7 cellular contexts compared by ENCODE assay signal in genomic region chr1:145858238-145858936, GRCh38. TPM values are rescaled to one million over a fixed set of nuclear protein-coding genes. Genes with fewer than 3 reads are reported as not detected.
DNase-seq lines count a peak whose midpoint lies in the region; TF ChIP-seq lines count a peak whose summit lies in the region.

No MANE protein-coding gene starts in this region.

- peaks cover 20% of the 10 kb centered on the region for H3K79me2 ChIP-seq in SK-N-SH (ENCODE audit: insufficient read depth)

- H4K20me1 ChIP-seq in SK-N-SH (ENCODE audit: insufficient read depth), result no peaks in the 10 kb centered on the region; the same call in 1 of the 2 replicates

- H3K9me3 ChIP-seq in SK-N-SH (no peaks in the 10 kb centered on the region), skeletal muscle satellite cell (replicated peaks; ENCODE audit: low read length) (no peaks in the 10 kb centered on the region)

- H3K9me2 ChIP-seq in SK-N-SH, result no peaks in the 10 kb centered on the region

- 2% methylated on average over 39 of the region's 41 CpGs for WGBS in SK-N-SH (ENCODE audit: low lambda C conversion rate)

- TF ChIP-seq EP300 in SK-N-SH (IDR thresholded peaks at IDR 0.05; ENCODE audit: borderline replicate concordance in 1 of 2, low read depth in 1 of 2, low read length in 1 of 2), result no peak

- H3K27ac ChIP-seq in SK-N-SH (ENCODE audit: low read depth in 2 of 2, low read length in 1 of 2), result peak overlapping the region; percentile 83 to 95; a peak in 3 of 4 replicates

- H3K9ac ChIP-seq in SK-N-SH (peak overlapping the region; percentile 77; the same call in 1 of the 2 replicates), skeletal muscle satellite cell (ENCODE audit: low read depth, low read length) (peak overlapping the region; percentile 86)

- peak; percentile 85 for DNase-seq in GM13977 (ENCODE audit: low spot score)
- peak; percentile 35 for DNase-seq in HK-2 (ENCODE audit: unreplicated experiment)
- peak; percentile 83 for DNase-seq in SK-N-SH
- peak in 30 of 58 donors; percentile 8 to 61 (median 42) for DNase-seq in anterior cingulate cortex (lab: John Stamatoyannopoulos, UW)
- DNase-seq in globus pallidus (ENCODE audit: low spot score), result no peak

- H3F3A ChIP-seq in SK-N-SH (replicated peaks; ENCODE audit: insufficient read depth), result no peaks in the 10 kb centered on the region

- H3K4me3 ChIP-seq in SK-N-SH (ENCODE audit: low read depth in 2 of 2, low read length in 1 of 2) (peak overlapping the region; percentile 66 to 83), iPS-11a (ENCODE audit: low read depth, low read length) (peak overlapping the region; percentile 89), skeletal muscle satellite cell (ENCODE audit: low read length) (peak overlapping the region; percentile 94)

- CTCF ChIA-PET in SK-N-SH (lab: Yijun Ruan, JAX), result interaction anchor here (1.3 to 9.4 kb wide), 7 partner anchors 9 to 119 kb away, joined by 3 to 162 read pairs (median 6); partner anchors contain the start of genes LIX1L and NUDT17

- H3K4me1 ChIP-seq in SK-N-SH (ENCODE audit: control insufficient read depth in 1 of 2, insufficient read depth in 2 of 2, low read depth in 1 of 2, low read length in 1 of 2), result peaks cover 8 to 9% of the 10 kb centered on the region in 2 experiments; a peak in 3 of 4 replicates
- peaks cover 16% of the 10 kb centered on the region for H3K4me1 ChIP-seq in skeletal muscle satellite cell (ENCODE audit: control insufficient read depth, insufficient read depth, low read length)

- H3K4me2 ChIP-seq in SK-N-SH (peak overlapping the region; percentile 76), skeletal muscle satellite cell (ENCODE audit: low read length) (peak overlapping the region; percentile 92)

- no peak for TF ChIP-seq CTCF in GM13977 (IDR thresholded peaks at IDR 0.05; ENCODE audit: extremely low read depth, insufficient read depth, missing control alignments)
- TF ChIP-seq CTCF in SK-N-SH (IDR thresholded peaks at IDR 0.05), result no peak

- H3K27me3 ChIP-seq in SK-N-SH (ENCODE audit: insufficient read depth), result no peaks in the 10 kb centered on the region
- H3K27me3 ChIP-seq in skeletal muscle satellite cell (ENCODE audit: control insufficient read depth, insufficient read depth, low read length), result no peaks in the 10 kb centered on the region

- peaks cover 27 to 29% of the 10 kb centered on the region in 2 experiments for H3K36me3 ChIP-seq in SK-N-SH (replicated peaks in 1 of 2; ENCODE audit: control insufficient read depth in 1 of 2, insufficient read depth in 2 of 2, low read length in 1 of 2)
- H3K36me3 ChIP-seq in skeletal muscle satellite cell (ENCODE audit: insufficient read depth, low read length), result peaks cover 44% of the 10 kb centered on the region

- POLR2A ChIA-PET in SK-N-SH (lab: Yijun Ruan, JAX), result interaction anchor here (0.9 to 4.6 kb wide), 13 partner anchors 8 to 177 kb away, joined by 3 to 66 read pairs (median 4); partner anchors contain the start of genes ANKRD34A, ANKRD35, LIX1L and NUDT17

- no peak for TF ChIP-seq RAD21 in SK-N-SH (IDR thresholded peaks at IDR 0.05; ENCODE audit: low read length)

- in situ Hi-C loops in GM13977 (cut with MboI; ENCODE audit: low pct_unique_long_range_greater_than_20kb, low sequenced_read_pairs, unreplicated experiment), result no loop called here

- H2AFZ ChIP-seq in SK-N-SH (ENCODE audit: low read depth), result 0 out of 2 replicates have a peak overlapping the region, but pooled peaks have one; percentile 47

TF ChIP-seq in SK-N-SH, 30 proteins besides CTCF, POLR2A, EP300 and RAD21:
- TF ChIP-seq CHD2 (IDR thresholded peaks at IDR 0.05; ENCODE audit: low read length, partially characterized antibody) (peak; percentile 12), JUND (IDR thresholded peaks at IDR 0.05) (no peak)
- TF ChIP-seq, protein P1, sequence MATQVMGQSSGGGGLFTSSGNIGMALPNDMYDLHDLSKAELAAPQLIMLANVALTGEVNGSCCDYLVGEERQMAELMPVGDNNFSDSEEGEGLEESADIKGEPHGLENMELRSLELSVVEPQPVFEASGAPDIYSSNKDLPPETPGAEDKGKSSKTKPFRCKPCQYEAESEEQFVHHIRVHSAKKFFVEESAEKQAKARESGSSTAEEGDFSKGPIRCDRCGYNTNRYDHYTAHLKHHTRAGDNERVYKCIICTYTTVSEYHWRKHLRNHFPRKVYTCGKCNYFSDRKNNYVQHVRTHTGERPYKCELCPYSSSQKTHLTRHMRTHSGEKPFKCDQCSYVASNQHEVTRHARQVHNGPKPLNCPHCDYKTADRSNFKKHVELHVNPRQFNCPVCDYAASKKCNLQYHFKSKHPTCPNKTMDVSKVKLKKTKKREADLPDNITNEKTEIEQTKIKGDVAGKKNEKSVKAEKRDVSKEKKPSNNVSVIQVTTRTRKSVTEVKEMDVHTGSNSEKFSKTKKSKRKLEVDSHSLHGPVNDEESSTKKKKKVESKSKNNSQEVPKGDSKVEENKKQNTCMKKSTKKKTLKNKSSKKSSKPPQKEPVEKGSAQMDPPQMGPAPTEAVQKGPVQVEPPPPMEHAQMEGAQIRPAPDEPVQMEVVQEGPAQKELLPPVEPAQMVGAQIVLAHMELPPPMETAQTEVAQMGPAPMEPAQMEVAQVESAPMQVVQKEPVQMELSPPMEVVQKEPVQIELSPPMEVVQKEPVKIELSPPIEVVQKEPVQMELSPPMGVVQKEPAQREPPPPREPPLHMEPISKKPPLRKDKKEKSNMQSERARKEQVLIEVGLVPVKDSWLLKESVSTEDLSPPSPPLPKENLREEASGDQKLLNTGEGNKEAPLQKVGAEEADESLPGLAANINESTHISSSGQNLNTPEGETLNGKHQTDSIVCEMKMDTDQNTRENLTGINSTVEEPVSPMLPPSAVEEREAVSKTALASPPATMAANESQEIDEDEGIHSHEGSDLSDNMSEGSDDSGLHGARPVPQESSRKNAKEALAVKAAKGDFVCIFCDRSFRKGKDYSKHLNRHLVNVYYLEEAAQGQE (IDR thresholded peaks at IDR 0.05; ENCODE audit: low read depth, low read length), result 0 out of 2 replicates have a peak, but pooled peaks have one; percentile 2

RNA-seq across cellular contexts. Expression of gene PIAS3, which starts 0.5 kb away (rescaled TPM):
- polyA plus RNA-seq in SK-N-SH (2012; rRNA removed), result 35.5 and 39.1 TPM in 2 replicates
- 16.1 and 18.8 TPM in 2 replicates for polyA plus RNA-seq in SK-N-SH (2012; cell fraction: cytosol; rRNA removed)
- polyA plus RNA-seq in SK-N-SH (2012; cell fraction: nucleus; rRNA removed), result 157 and 192 TPM in 2 replicates
- total RNA-seq in skeletal muscle satellite cell (2012; rRNA removed), result 16.5 and 25.3 TPM in 2 replicates

RNA-seq across cellular contexts. Expression of gene NUDT17, which starts 13.0 kb away (rescaled TPM):
- polyA plus RNA-seq in SK-N-SH (2012; rRNA removed), result 7.8 and 8.1 TPM in 2 replicates
- polyA plus RNA-seq in SK-N-SH (2012; cell fraction: cytosol; rRNA removed), result 4.3 and 5.9 TPM in 2 replicates
- 20.7 and 25.9 TPM in 2 replicates for polyA plus RNA-seq in SK-N-SH (2012; cell fraction: nucleus; rRNA removed)
- total RNA-seq in skeletal muscle satellite cell (2012; rRNA removed), result 1.1 and 2.3 TPM in 2 replicates

RNA-seq across cellular contexts. Expression of gene ANKRD35, which starts 27.3 kb away (rescaled TPM):
- 0.05 and 0.08 TPM in 2 replicates for polyA plus RNA-seq in SK-N-SH (2012; rRNA removed)
- 0.05 and 0.07 TPM in 2 replicates for polyA plus RNA-seq in SK-N-SH (2012; cell fraction: cytosol; rRNA removed)
- 0.10 and 0.11 TPM in 2 replicates for polyA plus RNA-seq in SK-N-SH (2012; cell fraction: nucleus; rRNA removed)
- total RNA-seq in skeletal muscle satellite cell (2012; rRNA removed), result 3.0 and 3.1 TPM in 2 replicates

RNA-seq across cellular contexts. Expression of gene POLR3C, which starts 34.4 kb away (rescaled TPM):
- polyA plus RNA-seq in SK-N-SH (2012; rRNA removed), result 34.1 and 40.9 TPM in 2 replicates
- polyA plus RNA-seq in SK-N-SH (2012; cell fraction: cytosol; rRNA removed), result 32.1 and 36.1 TPM in 2 replicates
- 51.9 and 53.9 TPM in 2 replicates for polyA plus RNA-seq in SK-N-SH (2012; cell fraction: nucleus; rRNA removed)
- total RNA-seq in skeletal muscle satellite cell (2012; rRNA removed), result 44.9 and 47.0 TPM in 2 replicates

RNA-seq across cellular contexts. Expression of gene RNF115, which starts 34.5 kb away (rescaled TPM):
- 4.8 and 6.1 TPM in 2 replicates for polyA plus RNA-seq in SK-N-SH (2012; rRNA removed)
- 5.0 and 5.2 TPM in 2 replicates for polyA plus RNA-seq in SK-N-SH (2012; cell fraction: cytosol; rRNA removed)
- 8.0 and 15.4 TPM in 2 replicates for polyA plus RNA-seq in SK-N-SH (2012; cell fraction: nucleus; rRNA removed)
- total RNA-seq in skeletal muscle satellite cell (2012; rRNA removed), result 11.1 and 12.7 TPM in 2 replicates
